Comparison of ENCODE assay signal across 8 cellular contexts in the genomic region with DNA sequence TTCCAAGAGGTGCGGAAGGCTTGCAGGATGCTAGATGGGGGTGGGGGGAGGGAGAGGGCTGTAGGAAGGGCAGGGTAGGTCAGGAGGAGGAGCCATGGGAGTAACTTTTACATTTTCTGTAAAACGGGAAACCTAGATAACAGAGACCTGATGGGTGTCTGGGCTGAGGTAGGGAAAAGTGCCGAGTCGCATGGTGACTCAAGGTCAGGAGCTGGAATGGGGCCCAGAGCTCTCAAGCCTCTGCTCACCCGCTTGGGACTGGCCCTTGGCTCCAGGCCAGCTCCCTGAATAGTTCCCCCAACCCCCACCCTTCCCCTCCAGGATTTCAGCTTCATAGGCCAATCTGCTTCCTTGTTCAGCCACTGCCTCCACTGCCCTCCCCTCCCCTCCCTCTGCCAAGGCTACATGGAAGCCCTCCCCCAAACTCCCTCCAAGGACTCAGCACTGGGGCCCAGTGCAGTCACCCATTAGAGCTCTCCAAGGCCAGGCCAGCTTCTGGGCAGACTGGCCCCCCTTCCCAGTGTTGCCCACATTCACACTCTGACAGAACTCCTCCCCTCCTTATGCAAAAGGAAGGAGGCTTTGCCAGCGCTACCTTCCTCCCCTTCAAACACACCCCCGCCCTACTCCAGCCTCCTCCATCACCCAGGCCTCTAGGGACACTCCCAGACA. TPM values are rescaled to one million over a fixed set of nuclear protein-coding genes. Genes with fewer than 3 reads are reported as not detected.
DNase-seq lines count a peak whose midpoint lies in the region; ATAC-seq and TF ChIP-seq lines count a peak whose summit lies in the region.

No MANE protein-coding gene starts in this region.

- TF ChIP-seq EP300 in esophagus muscularis mucosa (IDR thresholded peaks at IDR 0.05) = no peak

- H3K4me3 ChIP-seq in NT2/D1 (ENCODE audit: insufficient read length, low read depth) (no peak overlapping the region), esophagus muscularis mucosa (no peak overlapping the region)

- H3K4me1 Mint-ChIP-seq in nephron progenitor cell = peaks cover 66% of the 10 kb centered on the region
- H3K4me1 Mint-ChIP-seq in activated CD4-positive, alpha-beta T cell treated with anti-CD3 and anti-CD28 coated beads for 36 hours = peaks cover 9% of the 10 kb centered on the region

- H3K9ac ChIP-seq in NT2/D1 (ENCODE audit: insufficient read length, low read depth) = peak overlapping the region; percentile 70

- H3K27ac Mint-ChIP-seq in nephron progenitor cell = no peak overlapping the region
- H3K27ac Mint-ChIP-seq in activated CD4-positive, alpha-beta T cell treated with anti-CD3 and anti-CD28 coated beads for 36 hours = no peak overlapping the region

- H3K36me3 Mint-ChIP-seq in nephron progenitor cell (ENCODE audit: low read depth) = no peaks in the 10 kb centered on the region
- H3K36me3 Mint-ChIP-seq in activated CD4-positive, alpha-beta T cell treated with anti-CD3 and anti-CD28 coated beads for 36 hours (ENCODE audit: low read depth) = no peaks in the 10 kb centered on the region

- TF ChIP-seq CTCF in esophagus muscularis mucosa (IDR thresholded peaks at IDR 0.05) = no peak
- TF ChIP-seq CTCF in nephron progenitor cell (IDR thresholded peaks at IDR 0.05) = no peak

- POLR2A ChIA-PET in activated CD4-positive, alpha-beta T cell treated with anti-CD3 and anti-CD28 coated beads for 36 hours (lab: Charles Lee) = no interaction called here

- 32% methylated on average over 7 of the region's 7 CpGs for WGBS in esophagus muscularis mucosa

- no peak for ATAC-seq in activated CD4-positive, alpha-beta T cell treated with anti-CD3 and anti-CD28 coated beads for 36 hours
- ATAC-seq in GM19035 (IDR thresholded peaks at IDR 0.05; ENCODE audit: unreplicated experiment) (no peak), HG02970 (IDR thresholded peaks at IDR 0.05; ENCODE audit: low FRiP score, unreplicated experiment) (no peak)

- CTCF ChIA-PET in activated CD4-positive, alpha-beta T cell treated with anti-CD3 and anti-CD28 coated beads for 36 hours (lab: Charles Lee) = interaction anchor here (0.9 to 1.3 kb wide), 2 partner anchors 10 to 14 kb away, joined by 4 to 5 read pairs; no protein-coding TSS in a partner anchor

- no peaks in the 10 kb centered on the region for H3K9me3 ChIP-seq in NT2/D1 (ENCODE audit: insufficient read depth, low read length)
- H3K9me3 ChIP-seq in esophagus muscularis mucosa = no peaks in the 10 kb centered on the region

- H3K4me1 ChIP-seq in NT2/D1 (ENCODE audit: insufficient read depth, insufficient read length) = peaks cover 21% of the 10 kb centered on the region
- peaks cover 67 to 98% (median 91%) of the 10 kb centered on the region in 4 donors for H3K4me1 ChIP-seq in esophagus muscularis mucosa

- H3K9me3 Mint-ChIP-seq in nephron progenitor cell = peaks cover 48% of the 10 kb centered on the region
- no peaks in the 10 kb centered on the region for H3K9me3 Mint-ChIP-seq in activated CD4-positive, alpha-beta T cell treated with anti-CD3 and anti-CD28 coated beads for 36 hours (ENCODE audit: low read depth)

- intact Hi-C loops in esophagus muscularis mucosa (cut with DNase I) = no loop called here
- intact Hi-C loops in activated CD4-positive, alpha-beta T cell treated with anti-CD3 and anti-CD28 coated beads for 36 hours (cut with DNase I, micrococcal nuclease) = no loop called here

- peak; percentile 82 for DNase-seq in ELF-1 (ENCODE audit: low read depth, low spot score)
- peak; percentile 88 for DNase-seq in NT2/D1 (ENCODE audit: low read depth, low spot score)
- peak; percentile 95 for DNase-seq in esophagus muscularis mucosa (ENCODE audit: extremely low spot score)
- DNase-seq in nephron progenitor cell = peak; percentile 39
- DNase-seq in T-helper 1 cell = no peak
- DNase-seq in activated CD4-positive, alpha-beta T cell treated with anti-CD3 and anti-CD28 coated beads for 36 hours = no peak

- no peaks in the 10 kb centered on the region for H3K36me3 ChIP-seq in NT2/D1 (ENCODE audit: insufficient read depth, insufficient read length, low read length)
- no peaks in the 10 kb centered on the region for H3K36me3 ChIP-seq in esophagus muscularis mucosa

- H3K27me3 ChIP-seq in NT2/D1 (ENCODE audit: insufficient read depth, insufficient read length) (no peaks in the 10 kb centered on the region), esophagus muscularis mucosa (no peaks in the 10 kb centered on the region)

- H3K4me3 Mint-ChIP-seq in nephron progenitor cell = no peak overlapping the region
- H3K4me3 Mint-ChIP-seq in activated CD4-positive, alpha-beta T cell treated with anti-CD3 and anti-CD28 coated beads for 36 hours = no peak overlapping the region

- peak overlapping the region; percentile 81 to 82 (median 82) for H3K27ac ChIP-seq in esophagus muscularis mucosa (replicated peaks in 1 of 4)

- TF ChIP-seq POLR2A in esophagus muscularis mucosa (IDR thresholded peaks at IDR 0.05; ENCODE audit: low read depth) = no peak

- H3K27me3 Mint-ChIP-seq in nephron progenitor cell (ENCODE audit: low read depth, poor library complexity) = no peaks in the 10 kb centered on the region
- no peaks in the 10 kb centered on the region for H3K27me3 Mint-ChIP-seq in activated CD4-positive, alpha-beta T cell treated with anti-CD3 and anti-CD28 coated beads for 36 hours

RNA-seq across cellular contexts. Expression of a gene that starts 43.6 kb away (rescaled TPM):
- 1,000 to 10,000 TPM in 2 of 4 donors, 100 to 1,000 TPM in 2; 389 to 1,047 (median 786) TPM for total RNA-seq in esophagus muscularis mucosa
- total RNA-seq in activated CD4-positive, alpha-beta T cell treated with anti-CD3 and anti-CD28 coated beads for 36 hours = 10 to 100 TPM; 23.3 to 25.9 TPM

RNA-seq across cellular contexts. Expression of a gene that starts 45.6 kb away (rescaled TPM):
- not detected for total RNA-seq in esophagus muscularis mucosa
- total RNA-seq in activated CD4-positive, alpha-beta T cell treated with anti-CD3 and anti-CD28 coated beads for 36 hours = not detected

Comparison
In these comparisons a context has a peak if more than half of its experiments do, and no peak if none do; other contexts are left out.
1. DNase-seq: peak in ELF-1 (single experiment), NT2/D1 (single experiment), esophagus muscularis mucosa (single experiment) and nephron progenitor cell (single experiment); none in T-helper 1 cell (0 of 5) and activated CD4-positive, alpha-beta T cell treated with anti-CD3 and anti-CD28 coated beads for 36 hours (single experiment).
2. RNA of a gene that starts 43.6 kb away (total RNA-seq): 389 to 1,047 TPM in esophagus muscularis mucosa; 23.3 to 25.9 TPM in activated CD4-positive, alpha-beta T cell treated with anti-CD3 and anti-CD28 coated beads for 36 hours; every median in the first group is over 10 times any median in the second.